10 cellular contexts compared by ENCODE assay signal in the genomic region with DNA sequence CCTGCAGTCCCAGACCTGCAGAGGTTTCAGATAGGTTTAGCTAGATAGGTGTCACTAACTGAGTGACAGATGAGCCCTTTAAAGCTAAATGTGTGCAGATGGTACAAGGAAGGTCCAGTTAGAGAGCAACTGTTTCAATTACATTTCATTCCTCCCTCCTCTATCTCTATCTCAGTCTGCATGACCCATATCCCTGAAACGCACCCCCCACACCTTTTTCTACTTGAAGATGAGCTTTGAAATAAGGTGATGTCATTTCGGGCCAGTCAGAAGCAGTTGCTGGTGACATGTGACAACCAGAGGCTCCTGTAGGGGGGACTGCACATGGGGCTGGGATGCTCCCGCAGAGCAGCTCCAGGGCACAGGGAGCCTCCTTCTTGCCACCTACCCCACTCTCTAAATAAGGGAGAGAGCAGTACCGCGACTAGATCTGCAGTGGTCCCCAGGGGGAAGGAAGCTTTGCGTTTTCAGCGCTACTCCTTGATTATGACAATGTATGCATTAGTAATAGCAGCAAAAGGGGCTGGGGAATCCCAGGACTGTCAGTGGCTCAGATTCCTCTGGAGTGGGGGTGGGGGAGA. TPM values are rescaled to one million over a fixed set of nuclear protein-coding genes. Genes with fewer than 3 reads are reported as not detected.
DNase-seq lines count a peak whose midpoint lies in the region; ATAC-seq and TF ChIP-seq lines count a peak whose summit lies in the region.
"Had no signal": no experiment of that assay in that cellular context is flagged by ENCODE, and none has a peak within 500 bp of the region (broad histone marks: within the 10 kb centered on the region; RNA-seq: fewer than 3 reads in every experiment).

No MANE protein-coding gene starts in this region.

- TF ChIP-seq CTCF in neural crest cell (conservative IDR thresholded peaks at IDR 0.05) = no peak
- TF ChIP-seq CTCF in heart left ventricle (IDR thresholded peaks at IDR 0.05) = no peak

- H3K4me3 Mint-ChIP-seq in CD4-positive, CD25-positive, alpha-beta regulatory T cell = peak overlapping the region; percentile 80 to 98 (median 92)
- peak overlapping the region; percentile 90 for H3K4me3 Mint-ChIP-seq in neural crest cell

- intact Hi-C loops in heart left ventricle (cut with DNase I) = loop anchor here in 8 of 10 donors (5.0 to 10.0 kb wide), 6 partner anchors 55 to 215 kb away; partner anchors contain the start of genes HAX1 (in 4 of the 8), TPM3 (in 4 of the 8) and CFAP141 (in 1 of the 8)

- H3K36me3 Mint-ChIP-seq in CD4-positive, CD25-positive, alpha-beta regulatory T cell = peaks cover 33% of the 10 kb centered on the region
- peaks cover 3% of the 10 kb centered on the region for H3K36me3 Mint-ChIP-seq in neural crest cell (ENCODE audit: low read depth)

- peak overlapping the region; percentile 89 to 95 (median 93) for H3K27ac Mint-ChIP-seq in CD4-positive, CD25-positive, alpha-beta regulatory T cell
- H3K27ac Mint-ChIP-seq in neural crest cell (ENCODE audit: unreplicated experiment) = no peak overlapping the region

- DNase-seq in CD4-positive, CD25-positive, alpha-beta regulatory T cell = peak in 2 of 3 donors; percentile 34 to 65
- DNase-seq in NCI-H2227 (lab: John Stamatoyannopoulos, UW; ENCODE audit: unreplicated experiment) = peak; percentile 47
- peak; percentile 89 for DNase-seq in cerebellum (ENCODE audit: low spot score)
- no peak for DNase-seq in neural crest cell (ENCODE audit: low read depth, low spot score)
- no peak for DNase-seq in SKM-1 (lab: John Stamatoyannopoulos, UW; ENCODE audit: unreplicated experiment)
- DNase-seq in NCI-H187 (lab: John Stamatoyannopoulos, UW) = no peak
- DNase-seq in heart left ventricle = no peak
- DNase-seq: NCI-H1694 treated with DMSO at 0.1 percent for 48 hours had no signal

- no peaks in the 10 kb centered on the region for H3K27me3 Mint-ChIP-seq in CD4-positive, CD25-positive, alpha-beta regulatory T cell
- peaks cover 3% of the 10 kb centered on the region for H3K27me3 Mint-ChIP-seq in neural crest cell (ENCODE audit: low read depth)

- no peaks in the 10 kb centered on the region for H3K27me3 ChIP-seq in CD4-positive, CD25-positive, alpha-beta regulatory T cell (ENCODE audit: control insufficient read depth, insufficient read depth, low read length)
- H3K27me3 ChIP-seq in heart left ventricle = peaks cover 0 to 3% (median 0%) of the 10 kb centered on the region in 9 donors

- no peaks in the 10 kb centered on the region for H3K9me3 Mint-ChIP-seq in CD4-positive, CD25-positive, alpha-beta regulatory T cell
- H3K9me3 Mint-ChIP-seq in neural crest cell = no peaks in the 10 kb centered on the region

- peaks cover 6 to 81% (median 47%) of the 10 kb centered on the region in 4 donors for H3K4me1 Mint-ChIP-seq in CD4-positive, CD25-positive, alpha-beta regulatory T cell
- peaks cover 32% of the 10 kb centered on the region for H3K4me1 Mint-ChIP-seq in neural crest cell

- TF ChIP-seq POLR2A in heart left ventricle (IDR thresholded peaks at IDR 0.05) = no peak

- H3K4me1 ChIP-seq in CD4-positive, CD25-positive, alpha-beta regulatory T cell (ENCODE audit: control insufficient read depth, insufficient read depth, low read length, poor library complexity, severe bottlenecking) = peaks cover 83% of the 10 kb centered on the region
- peaks cover 0 to 64% (median 30%) of the 10 kb centered on the region in 12 donors for H3K4me1 ChIP-seq in heart left ventricle

- peak overlapping the region; percentile 91 for H3K4me3 ChIP-seq in CD4-positive, CD25-positive, alpha-beta regulatory T cell (ENCODE audit: low read depth, low read length)
- H3K4me3 ChIP-seq in heart left ventricle = peak overlapping the region in 1 of 12 donors; percentile 72

- H3K36me3 ChIP-seq in CD4-positive, CD25-positive, alpha-beta regulatory T cell (ENCODE audit: control insufficient read depth, insufficient read depth, low read length) = peaks cover 41% of the 10 kb centered on the region
- peaks cover 0 to 47% (median 36%) of the 10 kb centered on the region in 9 donors for H3K36me3 ChIP-seq in heart left ventricle

- 78 to 84% (median 81%) methylated on average over 7 of the region's 7 CpGs for WGBS in heart left ventricle, 4 donors

- no peak for ATAC-seq in CD4-positive, CD25-positive, alpha-beta regulatory T cell (ENCODE audit: low read depth in 2 of 2)
- ATAC-seq in HG03565 (IDR thresholded peaks at IDR 0.05; ENCODE audit: unreplicated experiment) = no peak
- ATAC-seq in heart left ventricle = no peak

- no peaks in the 10 kb centered on the region for H3K9me3 ChIP-seq in CD4-positive, CD25-positive, alpha-beta regulatory T cell (ENCODE audit: control insufficient read depth in 2 of 2, low read length in 2 of 2)
- H3K9me3 ChIP-seq in heart left ventricle = no peaks in the 10 kb centered on the region

- H3K27ac ChIP-seq in CD4-positive, CD25-positive, alpha-beta regulatory T cell (ENCODE audit: insufficient read depth, low read length, poor library complexity, severe bottlenecking) = peak overlapping the region; percentile 91
- peak overlapping the region in 2 of 12 donors; percentile 20 to 94 for H3K27ac ChIP-seq in heart left ventricle

RNA-seq across cellular contexts. Expression of gene ATP8B2, which starts 4.3 kb away (rescaled TPM):
- 267 TPM for total RNA-seq in CD4-positive, CD25-positive, alpha-beta regulatory T cell
- polyA plus RNA-seq in CD4-positive, CD25-positive, alpha-beta regulatory T cell = 100 to 1,000 TPM in 2 of 4 donors, 10 to 100 TPM in 2; 76.0 to 127 (median 104) TPM
- total RNA-seq in cerebellum (39.7 TPM), neural crest cell (44.2 and 48.0 TPM in 2 replicates), heart left ventricle (10 to 100 TPM in 8 of 9 donors, 1 to 10 TPM in 1; 9.4 to 45.0 (median 15.5) TPM)
- polyA plus RNA-seq in heart left ventricle = 10 to 100 TPM in 1 of 2 donors, 1 to 10 TPM in 1; 7.2 to 18.3 TPM

RNA-seq across cellular contexts. Expression of gene AQP10, which starts 8.7 kb away (rescaled TPM):
- 0.81 TPM for total RNA-seq in CD4-positive, CD25-positive, alpha-beta regulatory T cell
- not detected for polyA plus RNA-seq in CD4-positive, CD25-positive, alpha-beta regulatory T cell
- total RNA-seq in cerebellum = not detected
- total RNA-seq in neural crest cell = not detected in 2 replicates
- under 1 TPM in 6 of 9 donors, not detected in 3; 0.23 to 0.93 (median 0.55) TPM for total RNA-seq in heart left ventricle
- polyA plus RNA-seq in heart left ventricle = 1 to 10 TPM in 1 of 2 donors, under 1 TPM in 1; 0.15 to 1.2 TPM
- total RNA-seq: epithelial cell of proximal tubule had no signal

RNA-seq across cellular contexts. Expression of gene HAX1, which starts 57.2 kb away (rescaled TPM):
- total RNA-seq in CD4-positive, CD25-positive, alpha-beta regulatory T cell = 60.2 TPM
- polyA plus RNA-seq in CD4-positive, CD25-positive, alpha-beta regulatory T cell = 100 to 1,000 TPM; 166 to 213 (median 194) TPM
- total RNA-seq in cerebellum = 31.3 TPM
- 63.4 and 63.7 TPM in 2 replicates for total RNA-seq in neural crest cell
- 100 to 1,000 TPM; 127 to 230 (median 165) TPM for total RNA-seq in heart left ventricle
- 100 to 1,000 TPM; 156 to 308 TPM for polyA plus RNA-seq in heart left ventricle

Comparison
In these comparisons a context has a peak if more than half of its experiments do, and no peak if none do; other contexts are left out.
1. DNase-seq: peak in CD4-positive, CD25-positive, alpha-beta regulatory T cell (2 of 3), NCI-H2227 (single experiment) and cerebellum (single experiment); none in neural crest cell (single experiment), SKM-1 (single experiment), NCI-H187 (0 of 2) and heart left ventricle (0 of 5).